ENCODE assay signal across 8 cellular contexts in genomic region chr12:2877047-2877958, GRCh38. TPM values are rescaled to one million over a fixed set of nuclear protein-coding genes. Genes with fewer than 3 reads are reported as not detected.
DNase-seq lines count a peak whose midpoint lies in the region; ATAC-seq and TF ChIP-seq lines count a peak whose summit lies in the region.

A gene with protein sequence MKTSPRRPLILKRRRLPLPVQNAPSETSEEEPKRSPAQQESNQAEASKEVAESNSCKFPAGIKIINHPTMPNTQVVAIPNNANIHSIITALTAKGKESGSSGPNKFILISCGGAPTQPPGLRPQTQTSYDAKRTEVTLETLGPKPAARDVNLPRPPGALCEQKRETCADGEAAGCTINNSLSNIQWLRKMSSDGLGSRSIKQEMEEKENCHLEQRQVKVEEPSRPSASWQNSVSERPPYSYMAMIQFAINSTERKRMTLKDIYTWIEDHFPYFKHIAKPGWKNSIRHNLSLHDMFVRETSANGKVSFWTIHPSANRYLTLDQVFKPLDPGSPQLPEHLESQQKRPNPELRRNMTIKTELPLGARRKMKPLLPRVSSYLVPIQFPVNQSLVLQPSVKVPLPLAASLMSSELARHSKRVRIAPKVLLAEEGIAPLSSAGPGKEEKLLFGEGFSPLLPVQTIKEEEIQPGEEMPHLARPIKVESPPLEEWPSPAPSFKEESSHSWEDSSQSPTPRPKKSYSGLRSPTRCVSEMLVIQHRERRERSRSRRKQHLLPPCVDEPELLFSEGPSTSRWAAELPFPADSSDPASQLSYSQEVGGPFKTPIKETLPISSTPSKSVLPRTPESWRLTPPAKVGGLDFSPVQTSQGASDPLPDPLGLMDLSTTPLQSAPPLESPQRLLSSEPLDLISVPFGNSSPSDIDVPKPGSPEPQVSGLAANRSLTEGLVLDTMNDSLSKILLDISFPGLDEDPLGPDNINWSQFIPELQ (minus strand): TSS chr12:2877174. CDS start chr12:2874478, 2,696 bp downstream.
RHNO1 (plus strand) TSS chr12:2877223; CDS start chr12:2885367, 8,144 bp downstream.

- no peaks in the 10 kb centered on the region for H3K36me3 Mint-ChIP-seq in CD4-positive, CD25-positive, alpha-beta regulatory T cell

- DNase-seq in CD4-positive, CD25-positive, alpha-beta regulatory T cell = peak; percentile 82 to 91 (median 90)
- DNase-seq in HL-60 (ENCODE audit: low read depth in 1 of 2, low spot score in 1 of 2) (peak; percentile 73 to 89), NCI-H82 treated with DMSO at 0.1 percent for 48 hours (lab: John Stamatoyannopoulos, UW; ENCODE audit: unreplicated experiment) (peak; percentile 48), lung microvascular endothelial cell (ENCODE audit: low read depth in 2 of 2) (peak; percentile 93 to 94)
- peak; percentile 58 to 79 for DNase-seq in activated CD8-positive, alpha-beta memory T cell treated with anti-CD3 and anti-CD28 coated beads for 1 hour (ENCODE audit: extremely low read depth in 1 of 2, low read depth in 1 of 2)
- peak; percentile 86 for DNase-seq in effector CD4-positive, alpha-beta T cell
- DNase-seq in stimulated activated CD4-positive, alpha-beta T cell treated with anti-CD3 and anti-CD28 coated beads, TNF-alpha, amount 100 ng/mL, for 4 hours (ENCODE audit: low read depth in 3 of 3) = peak; percentile 77 to 78 (median 77)

- H3K27ac Mint-ChIP-seq in CD4-positive, CD25-positive, alpha-beta regulatory T cell = peak within 1 kb of the TSS; percentile 99

- peaks cover 24 to 44% (median 34%) of the 10 kb centered on the region in 4 donors for H3K4me1 Mint-ChIP-seq in CD4-positive, CD25-positive, alpha-beta regulatory T cell

- H3K4me3 ChIP-seq in CD4-positive, CD25-positive, alpha-beta regulatory T cell (ENCODE audit: low read depth, low read length) = peak within 1 kb of the TSS; percentile 96
- H3K4me3 ChIP-seq in HL-60 (replicated peaks; ENCODE audit: insufficient read depth, low read length) = peak within 1 kb of the TSS; percentile 80

- peaks cover 33% of the 10 kb centered on the region for H3K4me1 ChIP-seq in CD4-positive, CD25-positive, alpha-beta regulatory T cell (ENCODE audit: control insufficient read depth, insufficient read depth, low read length, poor library complexity, severe bottlenecking)

- peaks cover 3% of the 10 kb centered on the region for H3K36me3 ChIP-seq in CD4-positive, CD25-positive, alpha-beta regulatory T cell (ENCODE audit: control insufficient read depth, insufficient read depth, low read length)

- H3K4me3 Mint-ChIP-seq in CD4-positive, CD25-positive, alpha-beta regulatory T cell = peak within 1 kb of the TSS; percentile 96 to 100 (median 99)

- H3K9me3 Mint-ChIP-seq in CD4-positive, CD25-positive, alpha-beta regulatory T cell = no peaks in the 10 kb centered on the region

- peaks cover 4% of the 10 kb centered on the region for H3K27me3 Mint-ChIP-seq in CD4-positive, CD25-positive, alpha-beta regulatory T cell

- ATAC-seq in CD4-positive, CD25-positive, alpha-beta regulatory T cell (ENCODE audit: low read depth in 2 of 2) = peak; percentile 74 to 79
- peak; percentile 72 for ATAC-seq in GM19452 (IDR thresholded peaks at IDR 0.05; ENCODE audit: unreplicated experiment)

- no peak for TF ChIP-seq CTCF in HL-60 (IDR thresholded peaks at IDR 0.05; ENCODE audit: insufficient read depth, low read length)

- no peaks in the 10 kb centered on the region for H3K9me3 ChIP-seq in CD4-positive, CD25-positive, alpha-beta regulatory T cell (ENCODE audit: control insufficient read depth in 2 of 2, low read length in 2 of 2)

- H3K27me3 ChIP-seq in CD4-positive, CD25-positive, alpha-beta regulatory T cell (ENCODE audit: control insufficient read depth, insufficient read depth, low read length) = no peaks in the 10 kb centered on the region
- H3K27me3 ChIP-seq in HL-60 (ENCODE audit: insufficient read depth, poor library complexity, severe bottlenecking) = no peaks in the 10 kb centered on the region

- peak within 1 kb of the TSS; percentile 95 for H3K27ac ChIP-seq in CD4-positive, CD25-positive, alpha-beta regulatory T cell (ENCODE audit: insufficient read depth, low read length, poor library complexity, severe bottlenecking)
- peak within 1 kb of the TSS; percentile 95 for H3K27ac ChIP-seq in HL-60 (replicated peaks)

RNA-seq across cellular contexts. Expression of the first gene that starts in this region (rescaled TPM):
- total RNA-seq in CD4-positive, CD25-positive, alpha-beta regulatory T cell = 3.8 TPM
- 1 to 10 TPM in 1 of 4 donors, under 1 TPM in 3; 0.44 to 1.7 (median 0.84) TPM for polyA plus RNA-seq in CD4-positive, CD25-positive, alpha-beta regulatory T cell
- total RNA-seq in lung microvascular endothelial cell = 1.6 and 3.7 TPM in 2 replicates

RNA-seq across cellular contexts. Expression of gene RHNO1, which starts in this region (rescaled TPM):
- 29.9 TPM for total RNA-seq in CD4-positive, CD25-positive, alpha-beta regulatory T cell
- polyA plus RNA-seq in CD4-positive, CD25-positive, alpha-beta regulatory T cell = 10 to 100 TPM; 70.7 to 76.0 (median 73.6) TPM
- 17.1 and 17.9 TPM in 2 replicates for total RNA-seq in lung microvascular endothelial cell

Comparison
In these comparisons a context has a peak if more than half of its experiments do, and no peak if none do; other contexts are left out.
1. Peak in every context shown above with its lines: DNase-seq, ATAC-seq, H3K4me3 ChIP-seq and H3K27ac ChIP-seq.